ENCODE assay signal across 8 cellular contexts in genomic region chr1:229558460-229559335, GRCh38. TPM values are rescaled to one million over a fixed set of nuclear protein-coding genes. Genes with fewer than 3 reads are reported as not detected.
DNase-seq lines count a peak whose midpoint lies in the region; ATAC-seq and TF ChIP-seq lines count a peak whose summit lies in the region.

Gene ABCB10, minus strand, starts transcription at chr1:229558707. Its CDS starts 55 bp downstream, at chr1:229558652.

- peak within 1 kb of the TSS; percentile 75 for H2BK120ac ChIP-seq in trophoblast cell (ENCODE audit: insufficient read depth, low read length, poor library complexity)

- H3K9me3 ChIP-seq in cardiac muscle cell (ENCODE audit: low read depth) (no peaks in the 10 kb centered on the region), trophoblast cell (ENCODE audit: insufficient read depth, low read depth, low read length) (no peaks in the 10 kb centered on the region), transverse colon (no peaks in the 10 kb centered on the region)

- peak within 1 kb of the TSS; percentile 92 for H3K9ac ChIP-seq in trophoblast cell (ENCODE audit: low read length)

- no peaks in the 10 kb centered on the region for H3K27me3 Mint-ChIP-seq in activated naive CD8-positive, alpha-beta T cell treated with anti-CD3 and anti-CD28 coated beads, Interleukin-2, amount 50 U/mL, for 24 hours

- peak; percentile 56 for TF ChIP-seq POLR2A in transverse colon (IDR thresholded peaks at IDR 0.05)

- peak within 1 kb of the TSS; percentile 72 for H3K4ac ChIP-seq in trophoblast cell (ENCODE audit: low read depth, low read length)

- peaks cover 8% of the 10 kb centered on the region for H3K79me2 ChIP-seq in trophoblast cell (ENCODE audit: control insufficient read depth, insufficient read depth, low read length, poor library complexity)

- H2BK5ac ChIP-seq in trophoblast cell (ENCODE audit: low read depth, low read length, poor library complexity) = peak within 1 kb of the TSS; percentile 76

- peaks cover 10% of the 10 kb centered on the region for H3K79me1 ChIP-seq in trophoblast cell (ENCODE audit: low read length)

- peak within 1 kb of the TSS; percentile 87 for H4K91ac ChIP-seq in trophoblast cell (ENCODE audit: low read depth, low read length)

- H3K27ac ChIP-seq in cardiac muscle cell (peak within 1 kb of the TSS; percentile 92), trophoblast cell (ENCODE audit: low read depth, low read length) (peak within 1 kb of the TSS; percentile 91), transverse colon (peak within 1 kb of the TSS; percentile 93 to 99 (median 98))

- ATAC-seq in HG02759 (IDR thresholded peaks at IDR 0.05; ENCODE audit: unreplicated experiment) = peak; percentile 79
- ATAC-seq in activated naive CD8-positive, alpha-beta T cell treated with anti-CD3 and anti-CD28 coated beads, Interleukin-2, amount 50 U/mL, for 24 hours = peak; percentile 91

- H3K9me3 Mint-ChIP-seq in activated naive CD8-positive, alpha-beta T cell treated with anti-CD3 and anti-CD28 coated beads, Interleukin-2, amount 50 U/mL, for 24 hours = no peaks in the 10 kb centered on the region

- H3K18ac ChIP-seq in trophoblast cell (ENCODE audit: low read length) = peak within 1 kb of the TSS; percentile 94

- DNase-seq in NCI-H128 (lab: John Stamatoyannopoulos, UW; ENCODE audit: unreplicated experiment) = peak; percentile 98
- peak; percentile 96 for DNase-seq in SW480 (ENCODE audit: low spot score)
- DNase-seq in activated naive CD8-positive, alpha-beta T cell treated with anti-CD3 and anti-CD28 coated beads, Interleukin-2, amount 50 U/mL, for 24 hours = peak; percentile 96
- peak; percentile 98 for DNase-seq in cardiac muscle cell (ENCODE audit: low read depth in 1 of 2, low spot score in 1 of 2)
- DNase-seq in trophoblast cell = peak; percentile 98 to 99
- peak; percentile 96 for DNase-seq in transverse colon

- H3K4me1 ChIP-seq in cardiac muscle cell (ENCODE audit: low read depth) (peaks cover 28% of the 10 kb centered on the region), trophoblast cell (ENCODE audit: control insufficient read depth in 1 of 2, insufficient read depth in 2 of 2, low read length in 2 of 2) (peaks cover 0 to 10% of the 10 kb centered on the region in 2 experiments), transverse colon (peaks cover 10 to 34% (median 23%) of the 10 kb centered on the region in 4 donors)

- H2AFZ ChIP-seq in trophoblast cell (ENCODE audit: insufficient read depth, low read length, poor library complexity) = peak within 1 kb of the TSS; percentile 92

- peaks cover 38% of the 10 kb centered on the region for H3K4me1 Mint-ChIP-seq in activated naive CD8-positive, alpha-beta T cell treated with anti-CD3 and anti-CD28 coated beads, Interleukin-2, amount 50 U/mL, for 24 hours

- WGBS in trophoblast cell (ENCODE audit: extremely low coverage, insufficient coverage, insufficient read length) = no CpG with 5 or more reads among the region's 109 CpGs
- WGBS in transverse colon (ENCODE audit: low coverage in 1 of 2), 2 donors = 0% methylated on average over 5 to 39 of the region's 109 CpGs

- H3K27ac Mint-ChIP-seq in activated naive CD8-positive, alpha-beta T cell treated with anti-CD3 and anti-CD28 coated beads, Interleukin-2, amount 50 U/mL, for 24 hours = peak within 1 kb of the TSS; percentile 93

- peak within 1 kb of the TSS; percentile 90 for H3K4me3 ChIP-seq in cardiac muscle cell
- H3K4me3 ChIP-seq in trophoblast cell (ENCODE audit: low read depth, low read length) = peak within 1 kb of the TSS; percentile 97
- H3K4me3 ChIP-seq in transverse colon = peak within 1 kb of the TSS; percentile 71 to 96 (median 86)

- H3K4me2 ChIP-seq in trophoblast cell (ENCODE audit: low read length) = peak within 1 kb of the TSS; percentile 92

- H2AK5ac ChIP-seq in trophoblast cell (ENCODE audit: low read length) = no peak within 1 kb of the TSS

- no peak within 1 kb of the TSS for H3K23ac ChIP-seq in trophoblast cell (ENCODE audit: low read length)

- H3K27me3 ChIP-seq in cardiac muscle cell = no peaks in the 10 kb centered on the region
- no peaks in the 10 kb centered on the region for H3K27me3 ChIP-seq in trophoblast cell (ENCODE audit: insufficient read depth, low read length)
- no peaks in the 10 kb centered on the region for H3K27me3 ChIP-seq in transverse colon

- intact Hi-C loops in transverse colon (cut with DNase I; ENCODE audit: low total_unique reads) = loop anchor here (5.0 kb wide), 1 partner anchor 69 kb away; the partner anchor contains the start of genes TAF5L and URB2

- H3K36me3 Mint-ChIP-seq in activated naive CD8-positive, alpha-beta T cell treated with anti-CD3 and anti-CD28 coated beads, Interleukin-2, amount 50 U/mL, for 24 hours (ENCODE audit: low read depth) = peaks cover 6% of the 10 kb centered on the region

- H2BK12ac ChIP-seq in trophoblast cell (ENCODE audit: low read length) = no peak within 1 kb of the TSS

- peak within 1 kb of the TSS; percentile 93 for H4K12ac ChIP-seq in trophoblast cell (ENCODE audit: low read depth, low read length)

- peak within 1 kb of the TSS; percentile 96 for H3K14ac ChIP-seq in trophoblast cell (ENCODE audit: low read length)

- H3K36me3 ChIP-seq in cardiac muscle cell = no peaks in the 10 kb centered on the region
- H3K36me3 ChIP-seq in trophoblast cell (ENCODE audit: control insufficient read depth in 1 of 2, insufficient read depth in 2 of 2, low read length in 2 of 2) = peaks cover 0 to 2% of the 10 kb centered on the region in 2 experiments
- H3K36me3 ChIP-seq in transverse colon = no peaks in the 10 kb centered on the region

- TF ChIP-seq CTCF in GM12874 (IDR thresholded peaks at IDR 0.05; ENCODE audit: insufficient read depth, low read depth, low read length) = peak; percentile 86
- peak; percentile 86 for TF ChIP-seq CTCF in cardiac muscle cell (IDR thresholded peaks at IDR 0.05; ENCODE audit: low read depth, low read length)
- peak; percentile 63 to 89 (median 71) for TF ChIP-seq CTCF in transverse colon (IDR thresholded peaks at IDR 0.05)

- TF ChIP-seq EP300 in transverse colon (IDR thresholded peaks at IDR 0.05; ENCODE audit: low read depth) = no peak

- in situ Hi-C loops in transverse colon (cut with MboI; ENCODE audit: low pct_ligation_motif_present in 1 of 4, low pct_unique_long_range_greater_than_20kb in 1 of 4, low sequenced_read_pairs in 3 of 4) = no loop called here

- peak within 1 kb of the TSS; percentile 90 for H4K8ac ChIP-seq in trophoblast cell (ENCODE audit: low read depth, low read length)

- peak within 1 kb of the TSS; percentile 92 for H3K4me3 Mint-ChIP-seq in activated naive CD8-positive, alpha-beta T cell treated with anti-CD3 and anti-CD28 coated beads, Interleukin-2, amount 50 U/mL, for 24 hours

RNA-seq across cellular contexts. Expression of gene ABCB10, which starts in this region (rescaled TPM):
- total RNA-seq in cardiac muscle cell (13.6 and 19.3 TPM in 2 replicates), transverse colon (10 to 100 TPM in 3 of 4 donors, 1 to 10 TPM in 1; 4.5 to 22.5 (median 18.9) TPM)
- polyA plus RNA-seq in cardiac muscle cell = 17.0 and 22.6 TPM in 2 replicates
- polyA plus RNA-seq in trophoblast cell (2013) = 7.7 and 7.9 TPM in 2 replicates

Comparison
In these comparisons a context has a peak if more than half of its experiments do, and no peak if none do; other contexts are left out.
1. Peak in every context shown above with its lines: DNase-seq, ATAC-seq, H3K4me3 ChIP-seq and H3K27ac ChIP-seq.